Comparison of ENCODE assay signal across 14 cellular contexts in the genomic region with DNA sequence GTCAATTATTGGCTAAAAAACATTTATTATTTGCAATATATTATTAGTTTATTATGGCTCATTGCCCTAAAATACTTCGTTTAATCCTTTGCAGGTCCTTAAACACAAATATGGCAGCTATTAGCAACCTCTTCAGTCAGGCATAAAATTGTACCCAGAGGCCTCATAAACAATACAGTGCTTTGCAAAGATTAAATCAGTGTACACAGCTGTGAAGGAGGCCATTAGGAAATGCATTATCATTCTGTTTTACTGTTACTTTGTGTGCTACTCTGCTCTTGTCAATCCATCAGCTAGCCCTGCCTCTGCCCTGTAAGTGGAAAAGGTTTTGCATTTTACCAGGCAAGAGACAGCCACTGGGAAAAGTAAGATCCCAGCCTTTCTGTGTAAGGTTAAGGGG.
"Had no signal": no experiment of that assay in that cellular context is flagged by ENCODE, and none has a peak within 500 bp of the region (broad histone marks: within the 10 kb centered on the region; RNA-seq: fewer than 3 reads in every experiment).

No MANE protein-coding gene starts in this region.

- DNase-seq: activated B cell treated with CpG ODN at 0.5 μM for 24 hours; activated CD4-positive, alpha-beta T cell treated with anti-CD3 and anti-CD28 coated beads, Interleukin-2, amount 10 ng/mL, durations not matched to agents 24 days and 14 days; activated CD8-positive, alpha-beta memory T cell treated with anti-CD3 and anti-CD28 coated beads, Interleukin-2, amount 50 U/mL, for 48 hours; activated CD8-positive, alpha-beta T cell treated with anti-CD3 and anti-CD28 coated beads, Interleukin-2, amount 10 ng/mL, durations not matched to agents 7 days and 5 days; activated gamma-delta T cell; activated T-cell treated with anti-CD3 and anti-CD28 coated beads, Interleukin-2, amount 50 U/mL, for 72 hours; caudate nucleus; colonic mucosa; islet precursor cell; left lung; mammary epithelial cell had no signal

- H3K4me3 ChIP-seq: colonic mucosa, left lung had no signal

- H3K27me3 ChIP-seq: colonic mucosa, left lung had no signal

- H3K27ac ChIP-seq: colonic mucosa, left lung had no signal

- H3K9me3 ChIP-seq: colonic mucosa had no signal

- H3K36me3 ChIP-seq: colonic mucosa, left lung had no signal

- H3K4me1 ChIP-seq: colonic mucosa, left lung had no signal

- ATAC-seq: activated CD8-positive, alpha-beta T cell treated with anti-CD3 and anti-CD28 coated beads, Interleukin-2, amount 10 ng/mL, durations not matched to agents 7 days and 5 days; activated naive CD4-positive, alpha-beta T cell treated with anti-CD3 and anti-CD28 coated beads, Interleukin-2, amount 50 U/mL, for 72 hours; activated T-cell treated with anti-CD3 and anti-CD28 coated beads, Interleukin-2, amount 50 U/mL, for 72 hours; esophagus mucosa; left lung; sciatic nerve had no signal
